In the genomic region with DNA sequence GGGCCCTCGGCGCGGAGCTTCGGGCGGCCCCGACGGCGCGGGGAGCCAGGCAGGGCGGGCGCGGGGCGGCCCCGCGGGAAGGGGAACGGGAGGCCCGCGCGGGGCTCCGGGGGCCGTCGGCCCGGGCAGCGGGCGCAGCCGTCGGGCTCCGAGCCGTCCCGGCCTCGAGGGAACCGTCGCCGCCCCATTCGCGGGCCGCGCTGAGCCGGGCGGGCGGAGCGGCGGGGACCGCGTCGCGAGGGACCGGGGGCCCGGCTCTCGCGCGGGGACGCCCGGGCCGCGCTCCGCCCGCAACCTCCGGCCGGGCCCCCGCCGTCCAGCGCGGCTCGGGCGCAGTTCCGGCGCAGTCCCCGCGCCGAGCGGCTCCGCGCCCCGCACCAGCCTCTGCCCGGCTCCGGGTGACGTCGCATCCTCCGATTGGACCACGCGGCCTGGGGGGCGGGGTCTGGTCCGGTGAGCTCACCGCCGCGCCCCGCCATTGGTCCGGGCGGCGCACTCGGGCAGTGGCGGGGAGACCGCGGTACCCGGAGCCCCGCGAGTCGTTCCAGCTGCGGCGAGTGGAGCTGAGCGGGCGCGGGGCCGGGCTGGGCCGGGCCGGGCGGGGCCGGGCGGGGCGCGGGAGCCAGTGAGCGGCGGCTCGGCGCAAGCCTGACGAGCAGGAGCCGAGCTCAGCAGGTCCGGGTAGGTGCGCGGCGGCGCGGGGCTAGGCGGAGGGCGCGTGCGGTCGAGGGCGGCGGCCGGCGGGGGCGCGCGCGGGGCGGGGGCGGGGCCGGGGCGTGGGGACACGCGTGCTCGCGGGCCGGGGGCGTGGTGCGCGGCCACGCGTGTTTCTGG, we compare ENCODE assay signal across 8 cellular contexts.
DNase-seq lines count a peak whose midpoint lies in the region; ATAC-seq, FAIRE-seq and TF ChIP-seq lines count a peak whose summit lies in the region.

No MANE protein-coding gene starts in this region.

- dilution Hi-C loops in endothelial cell of umbilical vein (cut with MboI; ENCODE audit: extremely low pct_ligation_motif_present, low sequenced_read_pairs) = no loop called here

- H3K4me3 ChIP-seq in endothelial cell of umbilical vein (replicated peaks in 1 of 3; ENCODE audit: insufficient read depth in 1 of 3, low read depth in 1 of 3, low read length in 3 of 3) (peak overlapping the region in 1 of 3 experiments; percentile 24), mucosa of descending colon (no peak overlapping the region)

- BruUV-seq in endothelial cell of umbilical vein (replicated peaks; lab: Mats Ljungman, UMichigan) = no TSS peak

- DNase-seq in AG09319 (ENCODE audit: extremely low read depth, low read depth) (peak; percentile 44), NCI-H526 (lab: John Stamatoyannopoulos, UW) (peak; percentile 29 to 96), endothelial cell of umbilical vein (ENCODE audit: low read depth, low spot score) (peak; percentile 89), mucosa of descending colon (peak; percentile 92 to 96 (median 96))
- peak; percentile 89 for DNase-seq in activated CD8-positive, alpha-beta memory T cell treated with anti-CD3 and anti-CD28 coated beads, Interleukin-2, amount 50 U/mL, for 4 hours
- peak; percentile 80 to 82 for DNase-seq in stimulated activated CD8-positive, alpha-beta memory T cell treated with anti-CD3 and anti-CD28 coated beads, Interleukin-15, amount 100 ng/mL, for 48 hours (ENCODE audit: low read depth in 2 of 2)

- no peak overlapping the region for H3K4me2 ChIP-seq in endothelial cell of umbilical vein (ENCODE audit: insufficient read depth, low read length)

- H3K9ac ChIP-seq in endothelial cell of umbilical vein (replicated peaks; ENCODE audit: extremely low read depth, insufficient read depth, low read length) = no peak overlapping the region

- no peaks in the 10 kb centered on the region for H3K79me2 ChIP-seq in endothelial cell of umbilical vein (ENCODE audit: control insufficient read depth, insufficient read depth, low read length)

- FAIRE-seq in endothelial cell of umbilical vein (lab: Jason Lieb, UNC) = peak; percentile 84

- peaks cover 21 to 31% of the 10 kb centered on the region in 2 experiments for H3K27me3 ChIP-seq in endothelial cell of umbilical vein (ENCODE audit: control insufficient read depth in 2 of 2, insufficient read depth in 2 of 2, low read length in 2 of 2)

- H3K9me3 ChIP-seq in endothelial cell of umbilical vein (replicated peaks; ENCODE audit: control insufficient read depth, insufficient read depth, low read length) = no peaks in the 10 kb centered on the region
- no peaks in the 10 kb centered on the region for H3K9me3 ChIP-seq in mucosa of descending colon

- no peak overlapping the region for H3K27ac ChIP-seq in endothelial cell of umbilical vein (ENCODE audit: insufficient read depth, low read depth, low read length)

- TF ChIP-seq POLR2A in endothelial cell of umbilical vein (IDR thresholded peaks at IDR 0.05; ENCODE audit: low read depth, low read length) = no peak

- H3K9me1 ChIP-seq in endothelial cell of umbilical vein (replicated peaks; ENCODE audit: control insufficient read depth, extremely low read depth, insufficient read depth, low read length) = no peaks in the 10 kb centered on the region

- TF ChIP-seq CTCF in AG09319 (IDR thresholded peaks at IDR 0.05; ENCODE audit: low read depth, low read length) (no peak), endothelial cell of umbilical vein (IDR thresholded peaks at IDR 0.05; ENCODE audit: extremely low read depth in 1 of 2, insufficient read depth in 1 of 2, low read depth in 1 of 2, low read length in 2 of 2) (no peak), mucosa of descending colon (IDR thresholded peaks at IDR 0.05) (no peak)

- H3K36me3 ChIP-seq in endothelial cell of umbilical vein (ENCODE audit: control insufficient read depth in 2 of 2, extremely low read depth in 1 of 2, insufficient read depth in 2 of 2, low read length in 2 of 2) = no peaks in the 10 kb centered on the region
- no peaks in the 10 kb centered on the region for H3K36me3 ChIP-seq in mucosa of descending colon (ENCODE audit: low read depth)

- CTCF ChIA-PET in endothelial cell of umbilical vein (lab: Charles Lee) = interaction anchor here (0.6 to 3.4 kb wide), 9 partner anchors 10 to 1500 kb away, joined by 3 to 37 read pairs (median 3); no protein-coding TSS in a partner anchor

- intact Hi-C loops in endothelial cell of umbilical vein (cut with micrococcal nuclease) = loop anchor here (1.0 to 2.0 kb wide), 2 partner anchors 24 to 38 kb away; no protein-coding TSS in a partner anchor
- intact Hi-C loops in mucosa of descending colon (cut with DNase I, micrococcal nuclease) = loop anchor here in 1 of 2 donors (10.0 kb wide), 1 partner anchor 50 kb away; no protein-coding TSS in a partner anchor

- ATAC-seq in GM19043 (IDR thresholded peaks at IDR 0.05; ENCODE audit: low read depth, unreplicated experiment) (peak; percentile 99), HG03280 (IDR thresholded peaks at IDR 0.05; ENCODE audit: unreplicated experiment) (peak; percentile 98), mucosa of descending colon (peak; percentile 99)

- no peaks in the 10 kb centered on the region for H3K4me1 ChIP-seq in endothelial cell of umbilical vein (ENCODE audit: control insufficient read depth, extremely low read depth, insufficient read depth, low read length)
- H3K4me1 ChIP-seq in mucosa of descending colon (ENCODE audit: low read depth) = no peaks in the 10 kb centered on the region

- peak overlapping the region; percentile 62 for H2AFZ ChIP-seq in endothelial cell of umbilical vein (ENCODE audit: low read depth, low read length)

- no peaks in the 10 kb centered on the region for H4K20me1 ChIP-seq in endothelial cell of umbilical vein (replicated peaks; ENCODE audit: control insufficient read depth, extremely low read depth, insufficient read depth, low read length)

- POLR2A ChIA-PET in endothelial cell of umbilical vein (lab: Charles Lee) = interaction anchor here (0.7 kb wide), 1 partner anchor 24 kb away, joined by 4 read pairs; no protein-coding TSS in a partner anchor

TF ChIP-seq in endothelial cell of umbilical vein, 7 proteins besides CTCF, POLR2A, EP300 and RAD21:
- TF ChIP-seq FOS (IDR thresholded peaks at IDR 0.05; ENCODE audit: borderline replicate concordance, insufficient read depth, low read length) (no peak), MAX (IDR thresholded peaks at IDR 0.05; ENCODE audit: insufficient read depth, insufficient read length) (no peak), EZH2 (IDR thresholded peaks at IDR 0.05; ENCODE audit: borderline replicate concordance, low read depth, low read length, severe bottlenecking) (no peak), MYC (IDR thresholded peaks at IDR 0.05; ENCODE audit: low read depth, low read length) (no peak), GATA2 (IDR thresholded peaks at IDR 0.05; ENCODE audit: insufficient read depth, insufficient read length, low read depth, low read length) (no peak), POLR2AphosphoS5 (IDR thresholded peaks at IDR 0.05; ENCODE audit: insufficient read depth, low read depth, low read length) (no peak)

Comparison
In these comparisons a context has a peak if more than half of its experiments do, and no peak if none do; other contexts are left out.
1. DNase-seq: peak in every context shown above with its lines; median percentile 96 in mucosa of descending colon; 89 in activated CD8-positive, alpha-beta memory T cell treated with anti-CD3 and anti-CD28 coated beads, Interleukin-2, amount 50 U/mL, for 4 hours; 89 in endothelial cell of umbilical vein; 81 in stimulated activated CD8-positive, alpha-beta memory T cell treated with anti-CD3 and anti-CD28 coated beads, Interleukin-15, amount 100 ng/mL, for 48 hours; 62 in NCI-H526; 44 in AG09319.